Comparison of ENCODE assay signal across 13 cellular contexts in the genomic region with DNA sequence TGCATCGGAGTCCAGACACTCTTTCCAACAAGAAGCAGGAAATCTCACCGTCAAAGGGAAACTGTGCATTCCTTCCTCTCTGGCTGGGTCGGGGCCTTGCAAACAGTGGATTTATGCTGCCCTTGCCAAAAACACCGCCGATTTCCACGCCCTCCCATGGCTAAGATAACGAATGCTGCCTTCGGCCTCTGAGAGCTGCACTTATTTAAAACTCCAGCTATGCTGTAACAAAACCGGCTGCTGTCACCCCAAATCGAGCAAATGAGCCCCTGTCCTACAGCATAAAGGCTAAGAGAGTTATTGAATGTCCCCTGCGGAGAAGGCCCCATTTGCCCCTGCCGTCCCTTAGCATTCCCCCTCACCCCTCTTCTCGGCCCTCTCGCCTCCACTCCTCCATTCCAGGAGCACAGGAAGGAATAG.
DNase-seq lines count a peak whose midpoint lies in the region; ATAC-seq, FAIRE-seq and TF ChIP-seq lines count a peak whose summit lies in the region.
"Had no signal": no experiment of that assay in that cellular context is flagged by ENCODE, and none has a peak within 500 bp of the region (broad histone marks: within the 10 kb centered on the region; RNA-seq: fewer than 3 reads in every experiment).

No MANE protein-coding gene starts in this region.

- no peaks in the 10 kb centered on the region for H3K36me3 Mint-ChIP-seq in astrocyte (ENCODE audit: low read depth, unreplicated experiment)
- no peaks in the 10 kb centered on the region for H3K36me3 Mint-ChIP-seq in progenitor cell of endocrine pancreas (ENCODE audit: insufficient read depth)
- H3K36me3 Mint-ChIP-seq: activated CD8-positive, alpha-beta memory T cell treated with anti-CD3 and anti-CD28 coated beads, Interleukin-2, amount 10 ng/mL, durations not matched to agents 7 days and 5 days had no signal

- DNase-seq in astrocyte (ENCODE audit: low read depth) (peak; percentile 40), right cardiac atrium (peak; percentile 64 to 84 (median 75)), progenitor cell of endocrine pancreas (ENCODE audit: low spot score, unreplicated experiment) (no peak), NCI-H1105 treated with DMSO at 0.1 percent for 48 hours (lab: John Stamatoyannopoulos, UW) (no peak)
- no peak for DNase-seq in stimulated activated CD4-positive, alpha-beta T cell treated with anti-CD3 and anti-CD28 coated beads, Interleukin-12 subunit alpha, Interleukin-12 subunit beta, amount 100 ng/mL, for 4 hours
- DNase-seq: activated CD8-positive, alpha-beta memory T cell treated with anti-CD3 and anti-CD28 coated beads, Interleukin-2, amount 10 ng/mL, durations not matched to agents 7 days and 5 days; NCI-H345; T-helper 1 cell had no signal

- H3K4me3 ChIP-seq in astrocyte (ENCODE audit: insufficient read depth, low read depth, low read length) (no peak overlapping the region), right cardiac atrium (ENCODE audit: low read length) (peak overlapping the region; percentile 42)
- H3K4me3 ChIP-seq: BLaER1, skin epidermis had no signal

- intact Hi-C loops in right cardiac atrium (cut with DNase I), result no loop called here

- H3K36me3 ChIP-seq in astrocyte (ENCODE audit: insufficient read depth, low read length), result no peaks in the 10 kb centered on the region
- H3K36me3 ChIP-seq: BLaER1 had no signal

- peak overlapping the region; percentile 73 for H3K4me2 ChIP-seq in astrocyte (ENCODE audit: low read length)
- H3K4me2 ChIP-seq: BLaER1 had no signal

- H3K9me3 Mint-ChIP-seq in astrocyte (ENCODE audit: unreplicated experiment) (no peaks in the 10 kb centered on the region), progenitor cell of endocrine pancreas (ENCODE audit: low read depth) (no peaks in the 10 kb centered on the region)

- WGBS in right cardiac atrium, result 13% methylated on average over 14 of the region's 14 CpGs

- peak overlapping the region; percentile 91 for H3K27ac Mint-ChIP-seq in astrocyte (ENCODE audit: unreplicated experiment)
- peak overlapping the region; percentile 41 for H3K27ac Mint-ChIP-seq in progenitor cell of endocrine pancreas
- H3K27ac Mint-ChIP-seq: activated CD8-positive, alpha-beta memory T cell treated with anti-CD3 and anti-CD28 coated beads, Interleukin-2, amount 10 ng/mL, durations not matched to agents 7 days and 5 days had no signal

- H3K27me3 ChIP-seq in astrocyte (ENCODE audit: insufficient read depth, low read length), result no peaks in the 10 kb centered on the region
- H3K27me3 ChIP-seq in right cardiac atrium (ENCODE audit: control insufficient read depth, insufficient read depth), result peaks cover 2% of the 10 kb centered on the region
- H3K27me3 ChIP-seq: BLaER1 had no signal

- ATAC-seq in right cardiac atrium (peak; percentile 90 to 95), HG03108 (IDR thresholded peaks at IDR 0.05; ENCODE audit: unreplicated experiment) (no peak), HG03378 (IDR thresholded peaks at IDR 0.05; ENCODE audit: unreplicated experiment) (no peak)
- ATAC-seq: activated CD8-positive, alpha-beta memory T cell treated with anti-CD3 and anti-CD28 coated beads, Interleukin-2, amount 10 ng/mL, durations not matched to agents 7 days and 5 days had no signal

- no peaks in the 10 kb centered on the region for H3K79me2 ChIP-seq in astrocyte (ENCODE audit: insufficient read depth, low read length)

- peaks cover 4% of the 10 kb centered on the region for H3K4me1 ChIP-seq in astrocyte (ENCODE audit: insufficient read depth, low read length)
- no peaks in the 10 kb centered on the region for H3K4me1 ChIP-seq in right cardiac atrium (ENCODE audit: control insufficient read depth, insufficient read depth, low read length)
- H3K4me1 ChIP-seq: BLaER1 had no signal

- H3K27me3 Mint-ChIP-seq in astrocyte (ENCODE audit: low read depth, unreplicated experiment) (peaks cover 7% of the 10 kb centered on the region), progenitor cell of endocrine pancreas (peaks cover 61% of the 10 kb centered on the region)

- H4K20me1 ChIP-seq in astrocyte (ENCODE audit: insufficient read depth, low read length), result no peaks in the 10 kb centered on the region
- H4K20me1 ChIP-seq: BLaER1 had no signal

- no peak overlapping the region for H3K9ac ChIP-seq in astrocyte (ENCODE audit: low read length)
- H3K9ac ChIP-seq: BLaER1 had no signal

- H3K4me3 Mint-ChIP-seq in astrocyte (ENCODE audit: unreplicated experiment) (peak overlapping the region; percentile 34), progenitor cell of endocrine pancreas (ENCODE audit: low read depth) (no peak overlapping the region)
- H3K4me3 Mint-ChIP-seq: activated CD8-positive, alpha-beta memory T cell treated with anti-CD3 and anti-CD28 coated beads, Interleukin-2, amount 10 ng/mL, durations not matched to agents 7 days and 5 days had no signal

- H3K27ac ChIP-seq in C4-2B, result peak overlapping the region; percentile 33
- H3K27ac ChIP-seq in astrocyte (ENCODE audit: low read depth, low read length), result no peak overlapping the region
- H3K27ac ChIP-seq in right cardiac atrium (ENCODE audit: low read length), result peak overlapping the region; percentile 51
- H3K27ac ChIP-seq: BLaER1 had no signal

- no peaks in the 10 kb centered on the region for H3K9me3 ChIP-seq in astrocyte (ENCODE audit: insufficient read depth, low read depth, low read length)
- no peaks in the 10 kb centered on the region for H3K9me3 ChIP-seq in right cardiac atrium (ENCODE audit: control insufficient read depth, low read length)

- H2AFZ ChIP-seq in astrocyte (ENCODE audit: low read depth, low read length), result peak overlapping the region; percentile 62

- no peak for FAIRE-seq in astrocyte (lab: Jason Lieb, UNC)

- TF ChIP-seq CTCF in C4-2B (conservative IDR thresholded peaks at IDR 0.05) (no peak), astrocyte (IDR thresholded peaks at IDR 0.05; ENCODE audit: insufficient read depth, low read depth, low read length) (no peak), progenitor cell of endocrine pancreas (IDR thresholded peaks at IDR 0.05; ENCODE audit: unreplicated experiment) (no peak)

- H3K4me1 Mint-ChIP-seq in astrocyte (ENCODE audit: low read depth, unreplicated experiment), result peaks cover 22% of the 10 kb centered on the region
- H3K4me1 Mint-ChIP-seq in progenitor cell of endocrine pancreas (ENCODE audit: low read depth), result peaks cover 31% of the 10 kb centered on the region
- H3K4me1 Mint-ChIP-seq: activated CD8-positive, alpha-beta memory T cell treated with anti-CD3 and anti-CD28 coated beads, Interleukin-2, amount 10 ng/mL, durations not matched to agents 7 days and 5 days had no signal

Comparison
In these comparisons a context has a peak if more than half of its experiments do, and no peak if none do; other contexts are left out.
1. DNase-seq: peak in astrocyte (single experiment) and right cardiac atrium (3 of 3); none in progenitor cell of endocrine pancreas (single experiment), stimulated activated CD4-positive, alpha-beta T cell treated with anti-CD3 and anti-CD28 coated beads, Interleukin-12 subunit alpha, Interleukin-12 subunit beta, amount 100 ng/mL, for 4 hours (single experiment) and NCI-H1105 treated with DMSO at 0.1 percent for 48 hours (single experiment).
2. ATAC-seq: peak in right cardiac atrium (2 of 2); none in HG03108 (single experiment) and HG03378 (single experiment).